ENCODE assay signal across 8 cellular contexts in genomic region chr7:65037740-65038678, GRCh38. TPM values are rescaled to one million over a fixed set of nuclear protein-coding genes. Genes with fewer than 3 reads are reported as not detected.
DNase-seq lines count a peak whose midpoint lies in the region; ATAC-seq and TF ChIP-seq lines count a peak whose summit lies in the region.

No MANE protein-coding gene starts in this region.

- intact Hi-C loops in CD14-positive monocyte (cut with micrococcal nuclease), result loop anchor here (5.0 kb wide), 2 partner anchors 36 to 41 kb away; no protein-coding TSS in a partner anchor
- intact Hi-C loops in right lobe of liver (cut with DNase I), result no loop called here

- TF ChIP-seq CTCF in CD14-positive monocyte (IDR thresholded peaks at IDR 0.05), result no peak
- no peak for TF ChIP-seq CTCF in right lobe of liver (IDR thresholded peaks at IDR 0.05)

- ATAC-seq in GM19351 (IDR thresholded peaks at IDR 0.05; ENCODE audit: unreplicated experiment), result peak; percentile 71
- peak; percentile 71 for ATAC-seq in HG03469 (IDR thresholded peaks at IDR 0.05; ENCODE audit: unreplicated experiment)
- ATAC-seq in right lobe of liver, result peak; percentile 90 to 96 (median 94)

- H3K9me3 ChIP-seq in right lobe of liver, result no peaks in the 10 kb centered on the region

- peaks cover 0 to 5% (median 0%) of the 10 kb centered on the region in 3 donors for H3K27me3 Mint-ChIP-seq in CD14-positive monocyte (ENCODE audit: low read depth in 3 of 3)
- no peaks in the 10 kb centered on the region for H3K27me3 Mint-ChIP-seq in activated CD4-positive, alpha-beta T cell treated with anti-CD3 and anti-CD28 coated beads, Interleukin-2, amount 10 ng/mL, durations not matched to agents 7 days and 5 days

- H3K36me3 ChIP-seq in right lobe of liver, result no peaks in the 10 kb centered on the region

- H3K27ac Mint-ChIP-seq in CD14-positive monocyte, result peak overlapping the region; percentile 91 to 99 (median 97)
- peak overlapping the region; percentile 86 for H3K27ac Mint-ChIP-seq in activated CD4-positive, alpha-beta T cell treated with anti-CD3 and anti-CD28 coated beads, Interleukin-2, amount 10 ng/mL, durations not matched to agents 7 days and 5 days

- peaks cover 0 to 2% of the 10 kb centered on the region in 2 donors for H3K36me3 Mint-ChIP-seq in CD14-positive monocyte
- H3K36me3 Mint-ChIP-seq in activated CD4-positive, alpha-beta T cell treated with anti-CD3 and anti-CD28 coated beads, Interleukin-2, amount 10 ng/mL, durations not matched to agents 7 days and 5 days (ENCODE audit: low read depth), result peaks cover 6% of the 10 kb centered on the region

- H3K9me3 Mint-ChIP-seq in CD14-positive monocyte, result peaks cover 4 to 14% (median 6%) of the 10 kb centered on the region in 7 donors
- peaks cover 4% of the 10 kb centered on the region for H3K9me3 Mint-ChIP-seq in activated CD4-positive, alpha-beta T cell treated with anti-CD3 and anti-CD28 coated beads, Interleukin-2, amount 10 ng/mL, durations not matched to agents 7 days and 5 days

- no peaks in the 10 kb centered on the region for H3K27me3 ChIP-seq in right lobe of liver

- peak; percentile 92 for DNase-seq in CD14-positive monocyte (ENCODE audit: low spot score)
- peak; percentile 83 to 96 for DNase-seq in NCI-H526 (lab: John Stamatoyannopoulos, UW)
- DNase-seq in activated CD4-positive, alpha-beta T cell treated with anti-CD3 and anti-CD28 coated beads, Interleukin-2, amount 10 ng/mL, durations not matched to agents 7 days and 5 days, result peak; percentile 90
- peak; percentile 89 for DNase-seq in dedifferentiated amniotic fluid mesenchymal stem cell (ENCODE audit: extremely low spot score)
- DNase-seq in right lobe of liver, result peak; percentile 96 to 97 (median 96)
- DNase-seq in stimulated activated CD4-positive, alpha-beta T cell treated with anti-CD3 and anti-CD28 coated beads, Interleukin-4, amount 100 ng/mL, for 4 hours, result peak; percentile 92

- peak; percentile 61 for TF ChIP-seq POLR2A in right lobe of liver (IDR thresholded peaks at IDR 0.05)

- H3K4me1 ChIP-seq in right lobe of liver, result peaks cover 0 to 12% (median 4%) of the 10 kb centered on the region in 4 donors

- peak overlapping the region in 2 of 3 donors; percentile 31 to 64 for H3K27ac ChIP-seq in right lobe of liver

- H3K4me3 ChIP-seq in right lobe of liver, result peak overlapping the region; percentile 63 to 72 (median 68)

- CTCF ChIA-PET in activated CD4-positive, alpha-beta T cell treated with anti-CD3 and anti-CD28 coated beads, Interleukin-2, amount 10 ng/mL, durations not matched to agents 7 days and 5 days (lab: Charles Lee), result interaction anchor here (0.7 kb wide), 1 partner anchor 60 kb away, joined by 3 read pairs; no protein-coding TSS in a partner anchor

- H3K4me1 Mint-ChIP-seq in CD14-positive monocyte, result peaks cover 38% of the 10 kb centered on the region
- H3K4me1 Mint-ChIP-seq in activated CD4-positive, alpha-beta T cell treated with anti-CD3 and anti-CD28 coated beads, Interleukin-2, amount 10 ng/mL, durations not matched to agents 7 days and 5 days, result peaks cover 14% of the 10 kb centered on the region

- 8% methylated on average over 14 of the region's 92 CpGs for WGBS in right lobe of liver (ENCODE audit: insufficient coverage, low coverage, low lambda C conversion rate, missing lambda C conversion rate)

- POLR2A ChIA-PET in activated CD4-positive, alpha-beta T cell treated with anti-CD3 and anti-CD28 coated beads, Interleukin-2, amount 10 ng/mL, durations not matched to agents 7 days and 5 days (lab: Charles Lee), result interaction anchor here (0.6 to 0.8 kb wide), 2 partner anchors 32 to 730 kb away, joined by 3 read pairs; partner anchors contain the start of gene ERV3-1

- H3K4me3 Mint-ChIP-seq in CD14-positive monocyte, result peak overlapping the region; percentile 77 to 79
- H3K4me3 Mint-ChIP-seq in activated CD4-positive, alpha-beta T cell treated with anti-CD3 and anti-CD28 coated beads, Interleukin-2, amount 10 ng/mL, durations not matched to agents 7 days and 5 days, result peak overlapping the region; percentile 75

RNA-seq across cellular contexts. Expression of gene ERV3-1, which starts 31.5 kb away (rescaled TPM):
- 1 to 10 TPM; 2.1 to 7.9 TPM for polyA plus RNA-seq in CD14-positive monocyte
- total RNA-seq in activated CD4-positive, alpha-beta T cell treated with anti-CD3 and anti-CD28 coated beads, Interleukin-2, amount 10 ng/mL, durations not matched to agents 7 days and 5 days, result 10 to 100 TPM; 10.3 to 11.9 TPM
- total RNA-seq in right lobe of liver, result 1 to 10 TPM; 4.2 to 5.3 (median 4.9) TPM

RNA-seq across cellular contexts. Expression of gene ZNF117, which starts 47.2 kb away (rescaled TPM):
- under 1 TPM; 0.37 to 0.64 TPM for polyA plus RNA-seq in CD14-positive monocyte
- 1 to 10 TPM; 5.2 to 6.8 TPM for total RNA-seq in activated CD4-positive, alpha-beta T cell treated with anti-CD3 and anti-CD28 coated beads, Interleukin-2, amount 10 ng/mL, durations not matched to agents 7 days and 5 days
- 1 to 10 TPM; 1.6 to 3.8 (median 3.0) TPM for total RNA-seq in right lobe of liver

Comparison
In these comparisons a context has a peak if more than half of its experiments do, and no peak if none do; other contexts are left out.
1. Peak in every context shown above with its lines: DNase-seq, ATAC-seq, H3K4me3 ChIP-seq and H3K27ac ChIP-seq.
2. intact Hi-C loops: an anchor here in CD14-positive monocyte (5.0 kb wide); none called in right lobe of liver.